ENCODE assay signal across 1 cellular context in genomic region chr7:150967332-150967731, GRCh38.
TF ChIP-seq lines count a peak whose summit lies in the region.

No MANE protein-coding gene starts in this region.

TF ChIP-seq in K562, 482 proteins besides CTCF, POLR2A, EP300 and RAD21:
- no peak for TF ChIP-seq TEAD4 (IDR thresholded peaks at IDR 0.05; ENCODE audit: low read length)
- no peak for TF ChIP-seq TEAD4 (CRISPR knock-in tag; IDR thresholded peaks at IDR 0.05; ENCODE audit: borderline replicate concordance)
- TF ChIP-seq ZNF316 (IDR thresholded peaks at IDR 0.05), result peak; percentile 43; the same call in 1 of the 2 replicates
